ENCODE assay signal across 19 cellular contexts in genomic region chr19:29583196-29584006, GRCh38. TPM values are rescaled to one million over a fixed set of nuclear protein-coding genes. Genes with fewer than 3 reads are reported as not detected.
DNase-seq lines count a peak whose midpoint lies in the region; ATAC-seq and TF ChIP-seq lines count a peak whose summit lies in the region.
"Had no signal": no experiment of that assay in that cellular context is flagged by ENCODE, and none has a peak within 500 bp of the region (broad histone marks: within the 10 kb centered on the region; RNA-seq: fewer than 3 reads in every experiment).

No MANE protein-coding gene starts in this region.

- no peak for ATAC-seq in HG03095 (IDR thresholded peaks at IDR 0.05; ENCODE audit: unreplicated experiment)
- ATAC-seq in HG03175 (IDR thresholded peaks at IDR 0.05; ENCODE audit: unreplicated experiment), result no peak

- H3F3A ChIP-seq in GM23248 (ENCODE audit: insufficient read depth), result no peaks in the 10 kb centered on the region

- H3K36me3 ChIP-seq in GM23248 (ENCODE audit: low read depth), result no peaks in the 10 kb centered on the region
- no peaks in the 10 kb centered on the region for H3K36me3 ChIP-seq in right atrium auricular region
- H3K36me3 ChIP-seq: BLaER1 treated with 17β-estradiol and CSF1 and Interleukin-3, amounts not matched to agents 10 nM and 100 nM; cardiac muscle cell; ovary; spleen; stomach had no signal

- peak; percentile 54 for DNase-seq in AG20443 (ENCODE audit: low spot score)
- DNase-seq in GM23248, result peak; percentile 48
- no peak for DNase-seq in activated T-helper 1 cell treated with anti-CD3 and anti-CD28 coated beads, Interleukin-12 subunit alpha, Interleukin-12 subunit beta, Interleukin-2, Interleukin-4 antibody, amounts not matched to agents 30 ng/mL and 10 ng/mL and 1 ng/mL, durations not matched to agents 14 hours and 24 hours and 36 hours (ENCODE audit: low spot score)
- peak; percentile 30 for DNase-seq in iris pigment epithelial cell (ENCODE audit: low read depth)
- DNase-seq in KBM-7, result no peak
- DNase-seq in right atrium auricular region (ENCODE audit: low spot score), result no peak
- DNase-seq: NCI-H1694 treated with DMSO at 0.1 percent for 48 hours, NCI-H510A treated with DMSO at 0.1 percent for 48 hours, ovary, spleen, stomach had no signal

- intact Hi-C loops in activated T-helper 1 cell treated with anti-CD3 and anti-CD28 coated beads, Interleukin-12 subunit alpha, Interleukin-12 subunit beta, Interleukin-2, Interleukin-4 antibody, amounts not matched to agents 30 ng/mL and 10 ng/mL and 1 ng/mL, durations not matched to agents 14 hours and 24 hours and 36 hours (cut with micrococcal nuclease), result loop anchor here (10.0 kb wide), 2 partner anchors 251 to 1631 kb away; no protein-coding TSS in a partner anchor

- no peak overlapping the region for H3K27ac ChIP-seq in GM23248
- no peak overlapping the region for H3K27ac ChIP-seq in right atrium auricular region
- H3K27ac ChIP-seq: BLaER1 treated with 17β-estradiol and CSF1 and Interleukin-3, amounts not matched to agents 10 nM and 100 nM; cardiac muscle cell; KMS-11; ovary; spleen; stomach had no signal

- H3K4me1 ChIP-seq in GM23248 (ENCODE audit: insufficient read depth), result 0 out of 2 replicates have a peak, but pooled peaks cover 4% of the 10 kb centered on the region
- H3K4me1 ChIP-seq in right atrium auricular region, result no peaks in the 10 kb centered on the region
- H3K4me1 ChIP-seq: spleen, stomach had no signal

- H3K4me3 ChIP-seq in GM23248 (no peak overlapping the region), right atrium auricular region (no peak overlapping the region)
- H3K4me3 ChIP-seq: BLaER1 treated with 17β-estradiol and CSF1 and Interleukin-3, amounts not matched to agents 10 nM and 100 nM; cardiac muscle cell; ovary; spleen; stomach had no signal

- H3K27me3 ChIP-seq in GM23248 (replicated peaks; ENCODE audit: insufficient read depth) (no peaks in the 10 kb centered on the region), right atrium auricular region (no peaks in the 10 kb centered on the region)
- H3K27me3 ChIP-seq: BLaER1 treated with 17β-estradiol and CSF1 and Interleukin-3, amounts not matched to agents 10 nM and 100 nM; ovary had no signal

- peaks cover 15% of the 10 kb centered on the region for H3K9me3 Mint-ChIP-seq in activated T-helper 1 cell treated with anti-CD3 and anti-CD28 coated beads, Interleukin-12 subunit alpha, Interleukin-12 subunit beta, Interleukin-2, Interleukin-4 antibody, amounts not matched to agents 30 ng/mL and 10 ng/mL and 1 ng/mL, durations not matched to agents 14 hours and 24 hours and 36 hours

- H3K27ac Mint-ChIP-seq in activated T-helper 1 cell treated with anti-CD3 and anti-CD28 coated beads, Interleukin-12 subunit alpha, Interleukin-12 subunit beta, Interleukin-2, Interleukin-4 antibody, amounts not matched to agents 30 ng/mL and 10 ng/mL and 1 ng/mL, durations not matched to agents 14 hours and 24 hours and 36 hours, result peak overlapping the region; percentile 72
- H3K27ac Mint-ChIP-seq: activated naive CD4-positive, alpha-beta T cell treated with anti-CD3 and anti-CD28 coated beads, Interleukin-2, amount 50 U/mL, for 24 hours had no signal

- no peaks in the 10 kb centered on the region for H3K27me3 Mint-ChIP-seq in activated T-helper 1 cell treated with anti-CD3 and anti-CD28 coated beads, Interleukin-12 subunit alpha, Interleukin-12 subunit beta, Interleukin-2, Interleukin-4 antibody, amounts not matched to agents 30 ng/mL and 10 ng/mL and 1 ng/mL, durations not matched to agents 14 hours and 24 hours and 36 hours (ENCODE audit: insufficient read depth)

- H3K9me2 ChIP-seq in GM23248 (ENCODE audit: insufficient read depth), result no peaks in the 10 kb centered on the region

- TF ChIP-seq CTCF in right atrium auricular region (IDR thresholded peaks at IDR 0.05), result no peak

- H3K4me1 Mint-ChIP-seq in activated T-helper 1 cell treated with anti-CD3 and anti-CD28 coated beads, Interleukin-12 subunit alpha, Interleukin-12 subunit beta, Interleukin-2, Interleukin-4 antibody, amounts not matched to agents 30 ng/mL and 10 ng/mL and 1 ng/mL, durations not matched to agents 14 hours and 24 hours and 36 hours (ENCODE audit: low read depth), result peaks cover 49% of the 10 kb centered on the region

- H3K79me2 ChIP-seq in GM23248 (ENCODE audit: insufficient read depth), result no peaks in the 10 kb centered on the region

- no peaks in the 10 kb centered on the region for H3K36me3 Mint-ChIP-seq in activated T-helper 1 cell treated with anti-CD3 and anti-CD28 coated beads, Interleukin-12 subunit alpha, Interleukin-12 subunit beta, Interleukin-2, Interleukin-4 antibody, amounts not matched to agents 30 ng/mL and 10 ng/mL and 1 ng/mL, durations not matched to agents 14 hours and 24 hours and 36 hours (ENCODE audit: low read depth)
- H3K36me3 Mint-ChIP-seq: activated naive CD4-positive, alpha-beta T cell treated with anti-CD3 and anti-CD28 coated beads, Interleukin-2, amount 50 U/mL, for 24 hours had no signal

- H3K4me2 ChIP-seq in GM23248 (ENCODE audit: unreplicated experiment), result no peak overlapping the region
- H3K4me2 ChIP-seq: BLaER1 treated with 17β-estradiol and CSF1 and Interleukin-3, amounts not matched to agents 10 nM and 100 nM; KMS-11 had no signal

- H3K9me3 ChIP-seq in GM23248 (ENCODE audit: low read depth), result no peaks in the 10 kb centered on the region
- peaks cover 0 to 6% of the 10 kb centered on the region in 2 donors for H3K9me3 ChIP-seq in right atrium auricular region
- H3K9me3 ChIP-seq: ovary had no signal

- no peak overlapping the region for H3K9ac ChIP-seq in GM23248
- H3K9ac ChIP-seq: BLaER1 treated with 17β-estradiol and CSF1 and Interleukin-3, amounts not matched to agents 10 nM and 100 nM; KMS-11 had no signal

- in situ Hi-C loops in GM23248 (cut with MboI) (no loop called here), KBM-7 (cut with MboI; ENCODE audit: low pct_unique_long_range_greater_than_20kb, low sequenced_read_pairs) (no loop called here)

- no peaks in the 10 kb centered on the region for H4K20me1 ChIP-seq in GM23248 (ENCODE audit: insufficient read depth)
- H4K20me1 ChIP-seq: BLaER1 treated with 17β-estradiol and CSF1 and Interleukin-3, amounts not matched to agents 10 nM and 100 nM had no signal

- no peak overlapping the region for H2AFZ ChIP-seq in GM23248

- H3K4me3 Mint-ChIP-seq in activated T-helper 1 cell treated with anti-CD3 and anti-CD28 coated beads, Interleukin-12 subunit alpha, Interleukin-12 subunit beta, Interleukin-2, Interleukin-4 antibody, amounts not matched to agents 30 ng/mL and 10 ng/mL and 1 ng/mL, durations not matched to agents 14 hours and 24 hours and 36 hours, result peak overlapping the region; percentile 59
- H3K4me3 Mint-ChIP-seq: activated naive CD4-positive, alpha-beta T cell treated with anti-CD3 and anti-CD28 coated beads, Interleukin-2, amount 50 U/mL, for 24 hours had no signal

- 77 to 79% methylated on average over 1 of the region's 1 CpG for WGBS in GM23248 (ENCODE audit: low coverage in 1 of 2, low lambda C conversion rate in 2 of 2, missing lambda C conversion rate in 2 of 2), 2 experiments

RNA-seq across cellular contexts. Expression of gene POP4, which starts 22.7 kb away (rescaled TPM):
- 62.5 and 65.8 TPM in 2 replicates for total RNA-seq in GM23248 (2014; rRNA removed; shearing (Covaris generic))
- polyA plus RNA-seq in GM23248 (2016; fragmentation: Nextera tagmentation; extraction: Ambion mirVana), result 132 and 139 TPM in 2 replicates
- total RNA-seq in activated T-helper 1 cell treated with anti-CD3 and anti-CD28 coated beads, Interleukin-12 subunit alpha, Interleukin-12 subunit beta, Interleukin-2, Interleukin-4 antibody, amounts not matched to agents 30 ng/mL and 10 ng/mL and 1 ng/mL, durations not matched to agents 14 hours and 24 hours and 36 hours, result 115 and 119 TPM in 2 replicates
- total RNA-seq in right atrium auricular region, result 10 to 100 TPM; 36.3 to 40.8 TPM

RNA-seq across cellular contexts. Expression of gene VSTM2B, which starts 57.6 kb away (rescaled TPM):
- not detected in 2 replicates for total RNA-seq in GM23248 (2014; rRNA removed; shearing (Covaris generic))
- not detected in 2 replicates for polyA plus RNA-seq in GM23248 (2016; fragmentation: Nextera tagmentation; extraction: Ambion mirVana)
- total RNA-seq in activated T-helper 1 cell treated with anti-CD3 and anti-CD28 coated beads, Interleukin-12 subunit alpha, Interleukin-12 subunit beta, Interleukin-2, Interleukin-4 antibody, amounts not matched to agents 30 ng/mL and 10 ng/mL and 1 ng/mL, durations not matched to agents 14 hours and 24 hours and 36 hours, result not detected in 2 replicates
- total RNA-seq in right atrium auricular region, result not detected
- total RNA-seq: spleen, stomach, urinary bladder had no signal
- polyA plus RNA-seq: cardiac muscle cell, keratinocyte, ovary, spleen, stomach, urinary bladder had no signal

Comparison
In these comparisons a context has a peak if more than half of its experiments do, and no peak if none do; other contexts are left out.
1. DNase-seq: peak in AG20443 (single experiment), GM23248 (single experiment) and iris pigment epithelial cell (single experiment); none in activated T-helper 1 cell treated with anti-CD3 and anti-CD28 coated beads, Interleukin-12 subunit alpha, Interleukin-12 subunit beta, Interleukin-2, Interleukin-4 antibody, amounts not matched to agents 30 ng/mL and 10 ng/mL and 1 ng/mL, durations not matched to agents 14 hours and 24 hours and 36 hours (single experiment), KBM-7 (single experiment) and right atrium auricular region (single experiment).